33 cellular contexts compared by ENCODE assay signal in the genomic region with DNA sequence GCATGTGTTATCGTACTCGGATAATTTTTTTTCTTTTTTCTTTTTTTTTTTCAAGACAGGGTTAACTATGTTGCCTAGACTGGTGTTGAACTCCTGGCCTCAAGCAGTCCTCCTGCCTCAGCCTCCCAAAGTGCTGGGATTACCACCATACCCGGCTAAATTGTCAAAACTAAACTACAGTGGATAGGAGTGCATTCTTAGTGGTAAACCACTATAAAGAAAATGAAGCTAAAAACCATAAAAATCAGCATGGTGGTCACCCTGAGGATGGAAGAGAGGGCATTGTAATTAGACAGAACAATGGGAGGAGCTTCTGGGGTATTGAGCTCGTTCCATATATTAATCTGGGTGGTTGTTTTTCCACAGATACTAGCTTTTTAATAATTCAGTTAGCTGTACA.
"Had no signal": no experiment of that assay in that cellular context is flagged by ENCODE, and none has a peak within 500 bp of the region (broad histone marks: within the 10 kb centered on the region; RNA-seq: fewer than 3 reads in every experiment).

No MANE protein-coding gene starts in this region.

- H3K27me3 ChIP-seq: right atrium auricular region, upper lobe of right lung, uterus had no signal

- H3K27ac Mint-ChIP-seq: mesothelial cell of epicardium had no signal

- H3K27ac ChIP-seq: coronary artery, esophagus muscularis mucosa, heart right ventricle, left lung, neutrophil, parathyroid adenoma, prostate gland, right atrium auricular region, thoracic aorta, transverse colon, upper lobe of right lung, uterus had no signal

- H2AFZ ChIP-seq: parathyroid adenoma had no signal

- H3K4me1 ChIP-seq: esophagus muscularis mucosa, heart right ventricle, left lung, parathyroid adenoma, prostate gland, right atrium auricular region, transverse colon, upper lobe of right lung, uterus had no signal

- H3K9me3 ChIP-seq: esophagus muscularis mucosa, heart right ventricle, left lung, mucosa of descending colon, neutrophil, prostate gland, right atrium auricular region, thoracic aorta, transverse colon, upper lobe of right lung, uterus had no signal

- H3K36me3 ChIP-seq: esophagus muscularis mucosa, heart right ventricle, left lung, neutrophil, prostate gland, right atrium auricular region, thoracic aorta, transverse colon, upper lobe of right lung, uterus had no signal

- FAIRE-seq: endothelial cell of umbilical vein, islet of Langerhans had no signal

- H3K27me3 Mint-ChIP-seq: naive B cell had no signal

- H3K79me2 ChIP-seq: parathyroid adenoma had no signal

- H3K4me3 Mint-ChIP-seq: mesothelial cell of epicardium; naive B cell; natural killer cell treated with Interleukin-12 subunit alpha and Interleukin-12 subunit beta and Interleukin-15 and Interleukin-18, amount 100 ng/mL, for 72 hours; neural crest cell had no signal

- H3K9me3 Mint-ChIP-seq: mesothelial cell of epicardium; natural killer cell treated with Interleukin-12 subunit alpha and Interleukin-12 subunit beta and Interleukin-15 and Interleukin-18, amount 100 ng/mL, for 72 hours; neural crest cell had no signal

- H3K4me3 ChIP-seq: coronary artery, esophagus muscularis mucosa, heart right ventricle, left lung, mucosa of descending colon, prostate gland, right atrium auricular region, smooth muscle cell, thoracic aorta, transverse colon, upper lobe of right lung, uterus had no signal

- H3K36me3 Mint-ChIP-seq: mesothelial cell of epicardium had no signal

- ATAC-seq: heart right ventricle, left cardiac atrium, left lung, sciatic nerve, upper lobe of right lung had no signal

- H3K9ac ChIP-seq: parathyroid adenoma had no signal

- H3K4me2 ChIP-seq: smooth muscle cell had no signal

- DNase-seq: dermis blood vessel endothelial cell; effector memory CD4-positive, alpha-beta T cell; foreskin melanocyte; glutamatergic neuron; heart right ventricle; hippocampal formation; left cardiac atrium; left lung; mesenchymal stem cell; mucosa of descending colon; naive B cell; stimulated activated CD4-positive, alpha-beta T cell treated with anti-CD3 and anti-CD28 coated beads, Interleukin-12 subunit alpha, Interleukin-12 subunit beta, amount 100 ng/mL, for 4 hours; stimulated activated CD4-positive, alpha-beta T cell treated with anti-CD3 and anti-CD28 coated beads, Interleukin-1b, Interleukin-23, amount 100 ng/mL, for 48 hours; stimulated activated CD4-positive, alpha-beta T cell treated with anti-CD3 and anti-CD28 coated beads, Interleukin-4, amount 100 ng/mL, for 1 hour; stimulated activated CD8-positive, alpha-beta memory T cell treated with anti-CD3 and anti-CD28 coated beads, Interleukin-4, amount 100 ng/mL, for 48 hours; stimulated activated naive CD4-positive, alpha-beta T cell treated with Interleukin-2 at 50 U/mL for 16 hours; transverse colon; upper lobe of right lung; uterus had no signal

- H3K4me1 Mint-ChIP-seq: mesothelial cell of epicardium, neural crest cell had no signal
